Comparison of ENCODE assay signal across 9 cellular contexts in the genomic region with DNA sequence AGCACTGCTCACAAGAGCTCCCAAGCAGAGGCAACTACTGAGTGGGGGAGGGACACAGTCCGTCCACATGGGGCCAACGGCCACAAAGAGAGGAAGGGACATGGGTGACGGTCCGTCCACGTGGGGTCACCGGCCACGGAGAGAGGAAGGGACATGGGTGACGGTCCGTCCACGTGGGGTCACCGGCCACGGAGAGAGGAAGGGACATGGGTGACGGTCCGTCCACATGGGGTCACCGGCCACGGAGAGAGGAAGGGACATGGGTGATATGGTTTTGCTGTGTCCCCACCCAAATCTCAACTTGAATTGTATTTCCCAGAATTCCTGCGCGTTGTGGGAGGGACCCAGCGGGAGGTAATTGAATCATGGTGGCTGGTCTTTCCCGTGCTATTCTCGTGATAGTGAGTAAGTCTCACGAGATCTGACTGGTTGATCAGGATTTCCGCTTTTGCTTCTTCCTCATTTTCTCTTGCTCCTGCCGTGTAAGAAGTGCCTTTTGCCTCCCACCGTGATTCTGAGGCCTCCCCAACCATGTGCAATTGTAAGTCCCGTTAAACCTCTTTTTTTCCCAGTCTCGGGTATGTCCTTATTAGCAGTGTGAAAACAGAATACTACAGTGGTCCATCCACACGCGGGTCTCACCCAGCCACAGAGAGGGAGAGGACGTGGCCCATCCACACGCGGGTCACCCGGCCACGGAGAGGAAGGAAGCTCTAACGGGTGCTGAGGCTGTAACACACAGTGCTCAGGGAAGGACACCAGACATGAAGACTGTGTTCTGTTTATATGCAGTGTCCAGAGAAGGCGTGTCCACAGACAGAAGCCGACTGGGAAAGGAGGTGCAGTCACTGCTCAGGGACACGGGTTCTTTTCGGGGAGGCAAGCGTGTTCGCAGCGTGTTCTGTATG. TPM values are rescaled to one million over a fixed set of nuclear protein-coding genes. Genes with fewer than 3 reads are reported as not detected.
DNase-seq lines count a peak whose midpoint lies in the region; ATAC-seq and TF ChIP-seq lines count a peak whose summit lies in the region.
"Had no signal": no experiment of that assay in that cellular context is flagged by ENCODE, and none has a peak within 500 bp of the region (broad histone marks: within the 10 kb centered on the region; RNA-seq: fewer than 3 reads in every experiment).

No MANE protein-coding gene starts in this region.

- no peak for ATAC-seq in activated naive CD8-positive, alpha-beta T cell treated with anti-CD3 and anti-CD28 coated beads, Interleukin-2, amount 50 U/mL, for 24 hours
- no peak for ATAC-seq in GM21825 (IDR thresholded peaks at IDR 0.05; ENCODE audit: unreplicated experiment)

- H3K27ac Mint-ChIP-seq in activated naive CD8-positive, alpha-beta T cell treated with anti-CD3 and anti-CD28 coated beads, Interleukin-2, amount 50 U/mL, for 24 hours, result peak overlapping the region; percentile 81

- no peaks in the 10 kb centered on the region for H3K9me3 Mint-ChIP-seq in activated naive CD8-positive, alpha-beta T cell treated with anti-CD3 and anti-CD28 coated beads, Interleukin-2, amount 50 U/mL, for 24 hours

- TF ChIP-seq CTCF in GM12875 (IDR thresholded peaks at IDR 0.05; ENCODE audit: borderline replicate concordance, insufficient read depth, low read depth, low read length), result no peak

- peaks cover 4% of the 10 kb centered on the region for H3K36me3 Mint-ChIP-seq in activated naive CD8-positive, alpha-beta T cell treated with anti-CD3 and anti-CD28 coated beads, Interleukin-2, amount 50 U/mL, for 24 hours (ENCODE audit: low read depth)

- H3K4me3 Mint-ChIP-seq in activated naive CD8-positive, alpha-beta T cell treated with anti-CD3 and anti-CD28 coated beads, Interleukin-2, amount 50 U/mL, for 24 hours, result peak overlapping the region; percentile 92

- DNase-seq in NOMO-1 (lab: John Stamatoyannopoulos, UW; ENCODE audit: unreplicated experiment in 2 of 2) (peak; percentile 49 to 65), pons (ENCODE audit: low spot score) (peak; percentile 65), A172 (ENCODE audit: low spot score) (no peak), NCI-H187 (lab: John Stamatoyannopoulos, UW) (no peak), NCI-H524 treated with DMSO at 0.1 percent for 48 hours (lab: John Stamatoyannopoulos, UW) (no peak)
- peak; percentile 40 for DNase-seq in activated naive CD8-positive, alpha-beta T cell treated with anti-CD3 and anti-CD28 coated beads, Interleukin-2, amount 50 U/mL, for 24 hours
- DNase-seq: NCI-H2081 had no signal

- H3K4me1 Mint-ChIP-seq in activated naive CD8-positive, alpha-beta T cell treated with anti-CD3 and anti-CD28 coated beads, Interleukin-2, amount 50 U/mL, for 24 hours, result peaks cover 19% of the 10 kb centered on the region

- peak overlapping the region; percentile 61 for H3K4me3 ChIP-seq in GM12875 (ENCODE audit: low read depth, low read length)

- peaks cover 3% of the 10 kb centered on the region for H3K27me3 Mint-ChIP-seq in activated naive CD8-positive, alpha-beta T cell treated with anti-CD3 and anti-CD28 coated beads, Interleukin-2, amount 50 U/mL, for 24 hours

RNA-seq across cellular contexts. Expression of gene GAS6, which starts 48.5 kb away (rescaled TPM):
- total RNA-seq in A172 (2014; rRNA removed; shearing (Covaris generic)), result 30.7 and 55.3 TPM in 2 replicates

RNA-seq across cellular contexts. Expression of gene TMEM255B, which starts 56.4 kb away (rescaled TPM):
- 1.8 and 2.3 TPM in 2 replicates for total RNA-seq in A172 (2014; rRNA removed; shearing (Covaris generic))

Comparison
In these comparisons a context has a peak if more than half of its experiments do, and no peak if none do; other contexts are left out.
1. DNase-seq: peak in NOMO-1 (2 of 2), activated naive CD8-positive, alpha-beta T cell treated with anti-CD3 and anti-CD28 coated beads, Interleukin-2, amount 50 U/mL, for 24 hours (single experiment) and pons (single experiment); none in A172 (single experiment), NCI-H187 (0 of 2) and NCI-H524 treated with DMSO at 0.1 percent for 48 hours (single experiment).